ENCODE assay signal across 28 cellular contexts in the genomic region with DNA sequence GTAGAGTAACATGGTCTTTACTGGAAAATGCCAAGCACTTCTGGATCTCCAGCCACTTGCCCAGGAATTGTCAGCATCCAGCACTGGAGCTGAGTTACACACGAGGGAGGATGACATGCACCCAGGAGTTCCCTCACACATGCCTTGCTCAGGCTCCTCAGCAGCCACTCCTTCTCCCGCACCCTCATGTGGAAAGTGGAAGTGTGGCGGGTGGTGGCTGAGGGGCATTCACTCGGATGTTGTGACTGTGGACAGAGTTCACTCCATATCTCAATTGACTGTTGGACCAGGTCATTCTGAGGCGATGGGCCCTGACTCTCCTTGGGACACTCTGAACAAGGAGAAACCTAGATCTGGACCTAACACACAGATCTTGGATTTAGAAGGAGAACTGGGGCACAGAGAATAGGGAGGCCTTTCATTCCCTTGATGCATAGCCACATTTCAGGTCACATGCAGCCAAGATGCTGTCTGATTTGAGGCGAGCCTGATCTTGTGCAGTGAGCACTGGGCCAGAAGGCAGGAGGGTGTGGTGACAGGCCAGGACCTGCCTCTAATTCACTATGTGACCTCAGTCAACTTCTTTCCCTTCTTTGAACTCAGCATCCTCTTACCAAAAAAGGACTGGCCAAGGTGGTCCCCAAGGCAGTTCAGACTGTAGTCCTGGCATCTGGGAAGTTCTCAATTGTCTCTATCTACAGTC.
A peak's percentile ranks its signal among the peaks of the same experiment; 100 is the strongest.
DNase-seq lines count a peak whose midpoint lies in the region; ATAC-seq and TF ChIP-seq lines count a peak whose summit lies in the region.
"Had no signal": no experiment of that assay in that cellular context is flagged by ENCODE, and none has a peak within 500 bp of the region (broad histone marks: within the 10 kb centered on the region; RNA-seq: fewer than 3 reads in every experiment).

No MANE protein-coding gene starts in this region.

- H3K4me3 Mint-ChIP-seq in glutamatergic neuron (ENCODE audit: unreplicated experiment) = peak overlapping the region; percentile 45
- H3K4me3 Mint-ChIP-seq: activated CD4-positive, alpha-beta memory T cell treated with anti-CD3 and anti-CD28 coated beads, Interleukin-2, amount 10 ng/mL, durations not matched to agents 7 days and 5 days; activated naive CD8-positive, alpha-beta T cell; CD4-positive, alpha-beta T cell; effector memory CD8-positive, alpha-beta T cell; naive B cell; T-helper 1 cell treated with Interleukin-12 subunit alpha and Interleukin-12 subunit beta and Interleukin-4 antibody, amounts not matched to agents 30 μg/mL and 1 μg/mL, for 36 hours had no signal

- peaks cover 0 to 20% (median 10%) of the 10 kb centered on the region in 4 donors for H3K36me3 ChIP-seq in stomach
- H3K36me3 ChIP-seq: gastroesophageal sphincter, vagina had no signal

- H3K9me3 ChIP-seq in stomach = no peaks in the 10 kb centered on the region
- H3K9me3 ChIP-seq: gastroesophageal sphincter, vagina had no signal

- intact Hi-C loops in stomach (cut with DNase I; ENCODE audit: low total_unique reads) = loop anchor here (10.0 kb wide), 1 partner anchor 52 kb away; no protein-coding TSS in a partner anchor

- H3K4me3 ChIP-seq in stomach = no peak overlapping the region
- H3K4me3 ChIP-seq: coronary artery, gastroesophageal sphincter, SK-N-MC, vagina had no signal

- TF ChIP-seq CTCF in RWPE1 (conservative IDR thresholded peaks at IDR 0.05; ENCODE audit: low read depth) (no peak), glutamatergic neuron (IDR thresholded peaks at IDR 0.05; ENCODE audit: partially characterized antibody, unreplicated experiment) (no peak), stomach (IDR thresholded peaks at IDR 0.05) (no peak)

- peak overlapping the region; percentile 87 for H3K27ac ChIP-seq in RWPE1
- H3K27ac ChIP-seq in stomach = peak overlapping the region; percentile 62 to 82 (median 79)
- H3K27ac ChIP-seq: 22Rv1, coronary artery, gastroesophageal sphincter, SK-N-MC, vagina had no signal

- no peak overlapping the region for H3K27ac Mint-ChIP-seq in glutamatergic neuron (ENCODE audit: unreplicated experiment)
- H3K27ac Mint-ChIP-seq: activated CD4-positive, alpha-beta memory T cell treated with anti-CD3 and anti-CD28 coated beads, Interleukin-2, amount 10 ng/mL, durations not matched to agents 7 days and 5 days; activated naive CD8-positive, alpha-beta T cell; CD4-positive, alpha-beta T cell; T-helper 1 cell treated with Interleukin-12 subunit alpha and Interleukin-12 subunit beta and Interleukin-4 antibody, amounts not matched to agents 30 μg/mL and 1 μg/mL, for 36 hours had no signal

- H3K36me3 Mint-ChIP-seq in glutamatergic neuron (ENCODE audit: unreplicated experiment) = peaks cover 4% of the 10 kb centered on the region
- H3K36me3 Mint-ChIP-seq: activated naive CD8-positive, alpha-beta T cell; naive B cell had no signal

- POLR2A ChIA-PET in RWPE1 (lab: Yijun Ruan, JAX; ENCODE audit: low non-redundant PET) = interaction anchor here (0.7 kb wide), 1 partner anchor 110 kb away, joined by 3 read pairs; no protein-coding TSS in a partner anchor

- TF ChIP-seq EP300 in stomach (IDR thresholded peaks at IDR 0.05) = no peak

- H3K27me3 Mint-ChIP-seq in glutamatergic neuron (ENCODE audit: unreplicated experiment) = peaks cover 9% of the 10 kb centered on the region
- H3K27me3 Mint-ChIP-seq: activated naive CD8-positive, alpha-beta T cell; CD4-positive, alpha-beta T cell; effector memory CD8-positive, alpha-beta T cell had no signal

- ATAC-seq in HG02884 (IDR thresholded peaks at IDR 0.05; ENCODE audit: unreplicated experiment) = no peak
- ATAC-seq: activated CD4-positive, CD25-positive, alpha-beta regulatory T cell treated with anti-CD3 and anti-CD28 coated beads, Interleukin-2, amount 50 U/mL, for 24 hours; effector memory CD8-positive, alpha-beta T cell; gastroesophageal sphincter had no signal

- peak; percentile 64 for DNase-seq in DMS 273 (lab: John Stamatoyannopoulos, UW; ENCODE audit: unreplicated experiment)
- no peak for DNase-seq in DMS 273 treated with DMSO at 0.1 percent for 48 hours (lab: John Stamatoyannopoulos, UW)
- no peak for DNase-seq in RWPE1 (ENCODE audit: low spot score)
- DNase-seq in glutamatergic neuron = no peak
- DNase-seq in stomach = no peak
- DNase-seq in NCI-H2227 treated with DMSO at 0.1 percent for 48 hours (lab: John Stamatoyannopoulos, UW) = no peak
- no peak for DNase-seq in mucosa of gallbladder (ENCODE audit: low spot score)
- DNase-seq: activated CD4-positive, alpha-beta memory T cell treated with anti-CD3 and anti-CD28 coated beads, Interleukin-2, amount 10 ng/mL, durations not matched to agents 7 days and 5 days; anterior cingulate cortex; CD4-positive, alpha-beta T cell; effector memory CD8-positive, alpha-beta T cell; EL; GOT3; hypothalamus; naive B cell; NCI-H1105 treated with DMSO at 0.1 percent for 48 hours; NCI-H2029 treated with DMSO at 0.1 percent for 48 hours; NCI-H446 treated with DMSO at 0.1 percent for 48 hours; occipital lobe had no signal

- 51 to 69% (median 62%) methylated on average over 6 of the region's 6 CpGs for WGBS in stomach, 5 donors

- peaks cover 12% of the 10 kb centered on the region for H3K4me1 Mint-ChIP-seq in glutamatergic neuron (ENCODE audit: low read depth, unreplicated experiment)

- H3K9me3 Mint-ChIP-seq in glutamatergic neuron (ENCODE audit: unreplicated experiment) = peaks cover 2% of the 10 kb centered on the region
- H3K9me3 Mint-ChIP-seq: activated CD4-positive, alpha-beta memory T cell treated with anti-CD3 and anti-CD28 coated beads, Interleukin-2, amount 10 ng/mL, durations not matched to agents 7 days and 5 days; CD4-positive, alpha-beta T cell; effector memory CD8-positive, alpha-beta T cell; naive B cell; T-helper 1 cell treated with Interleukin-12 subunit alpha and Interleukin-12 subunit beta and Interleukin-4 antibody, amounts not matched to agents 30 μg/mL and 1 μg/mL, for 36 hours had no signal

- no peaks in the 10 kb centered on the region for H3K27me3 ChIP-seq in stomach
- H3K27me3 ChIP-seq: gastroesophageal sphincter, vagina had no signal

- CTCF ChIA-PET in RWPE1 (lab: Yijun Ruan, JAX) = interaction anchor here (0.5 to 1.5 kb wide), 8 partner anchors 8 to 454 kb away, joined by 3 to 5 read pairs (median 4); no protein-coding TSS in a partner anchor

- TF ChIP-seq POLR2A in stomach (IDR thresholded peaks at IDR 0.05) = no peak

- peaks cover 69 to 95% (median 74%) of the 10 kb centered on the region in 4 donors for H3K4me1 ChIP-seq in stomach
